ENCODE assay signal across 1 cellular context in the genomic region with DNA sequence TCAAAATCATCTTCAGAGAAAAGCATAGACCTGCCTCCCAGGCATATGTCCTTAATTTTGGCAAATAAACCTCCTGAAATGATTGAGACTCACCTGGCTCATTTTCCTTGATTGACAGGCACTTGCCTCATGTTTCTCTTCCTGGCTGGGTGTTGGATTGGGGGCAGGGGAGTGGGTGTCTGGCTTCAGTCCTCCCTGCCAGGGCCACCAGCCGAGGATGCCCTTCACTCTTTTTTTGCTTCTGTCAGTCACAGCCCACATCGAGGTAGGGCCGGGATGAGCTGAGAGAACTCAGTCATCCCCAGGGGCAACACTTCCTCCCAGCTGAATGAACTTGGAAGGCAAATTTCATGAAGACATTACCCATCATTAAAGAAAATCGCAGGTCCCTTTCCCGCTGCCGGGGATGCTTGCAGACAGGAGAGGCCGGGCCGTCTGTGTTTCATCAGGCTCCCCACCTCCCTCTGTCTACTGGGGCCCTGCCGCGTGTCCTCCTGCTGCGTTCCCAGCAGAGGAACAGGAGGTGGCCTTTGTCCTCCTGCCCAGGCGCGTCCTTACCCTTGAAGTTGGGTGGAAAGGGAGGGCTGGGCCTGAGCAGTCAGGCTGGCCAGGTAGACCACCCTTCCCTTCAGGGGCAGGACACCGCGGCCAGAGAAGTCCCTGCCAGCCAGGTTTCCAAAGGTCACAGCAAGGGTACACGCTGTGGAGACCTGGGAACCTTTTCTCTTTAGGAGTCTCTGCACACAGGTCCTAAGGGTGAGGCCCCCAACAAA.
TF ChIP-seq lines count a peak whose summit lies in the region.

No MANE protein-coding gene starts in this region.

TF ChIP-seq in HepG2, 621 proteins besides CTCF, POLR2A, EP300 and RAD21 (continued from another document and continues in another):
- TF ChIP-seq, protein P1, sequence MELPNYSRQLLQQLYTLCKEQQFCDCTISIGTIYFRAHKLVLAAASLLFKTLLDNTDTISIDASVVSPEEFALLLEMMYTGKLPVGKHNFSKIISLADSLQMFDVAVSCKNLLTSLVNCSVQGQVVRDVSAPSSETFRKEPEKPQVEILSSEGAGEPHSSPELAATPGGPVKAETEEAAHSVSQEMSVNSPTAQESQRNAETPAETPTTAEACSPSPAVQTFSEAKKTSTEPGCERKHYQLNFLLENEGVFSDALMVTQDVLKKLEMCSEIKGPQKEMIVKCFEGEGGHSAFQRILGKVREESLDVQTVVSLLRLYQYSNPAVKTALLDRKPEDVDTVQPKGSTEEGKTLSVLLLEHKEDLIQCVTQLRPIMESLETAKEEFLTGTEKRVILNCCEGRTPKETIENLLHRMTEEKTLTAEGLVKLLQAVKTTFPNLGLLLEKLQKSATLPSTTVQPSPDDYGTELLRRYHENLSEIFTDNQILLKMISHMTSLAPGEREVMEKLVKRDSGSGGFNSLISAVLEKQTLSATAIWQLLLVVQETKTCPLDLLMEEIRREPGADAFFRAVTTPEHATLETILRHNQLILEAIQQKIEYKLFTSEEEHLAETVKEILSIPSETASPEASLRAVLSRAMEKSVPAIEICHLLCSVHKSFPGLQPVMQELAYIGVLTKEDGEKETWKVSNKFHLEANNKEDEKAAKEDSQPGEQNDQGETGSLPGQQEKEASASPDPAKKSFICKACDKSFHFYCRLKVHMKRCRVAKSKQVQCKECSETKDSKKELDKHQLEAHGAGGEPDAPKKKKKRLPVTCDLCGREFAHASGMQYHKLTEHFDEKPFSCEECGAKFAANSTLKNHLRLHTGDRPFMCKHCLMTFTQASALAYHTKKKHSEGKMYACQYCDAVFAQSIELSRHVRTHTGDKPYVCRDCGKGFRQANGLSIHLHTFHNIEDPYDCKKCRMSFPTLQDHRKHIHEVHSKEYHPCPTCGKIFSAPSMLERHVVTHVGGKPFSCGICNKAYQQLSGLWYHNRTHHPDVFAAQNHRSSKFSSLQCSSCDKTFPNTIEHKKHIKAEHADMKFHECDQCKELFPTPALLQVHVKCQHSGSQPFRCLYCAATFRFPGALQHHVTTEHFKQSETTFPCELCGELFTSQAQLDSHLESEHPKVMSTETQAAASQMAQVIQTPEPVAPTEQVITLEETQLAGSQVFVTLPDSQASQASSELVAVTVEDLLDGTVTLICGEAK (IDR thresholded peaks at IDR 0.05): no peak
- TF ChIP-seq, protein P1 (CRISPR knock-in tag; IDR thresholded peaks at IDR 0.05): no peak; the same call in 1 of the 2 replicates
- no peak for TF ChIP-seq ZNF430 (CRISPR knock-in tag; IDR thresholded peaks at IDR 0.05)
- TF ChIP-seq ZFP41 (CRISPR knock-in tag; IDR thresholded peaks at IDR 0.05; ENCODE audit: borderline replicate concordance): no peak
- TF ChIP-seq, protein P2, sequence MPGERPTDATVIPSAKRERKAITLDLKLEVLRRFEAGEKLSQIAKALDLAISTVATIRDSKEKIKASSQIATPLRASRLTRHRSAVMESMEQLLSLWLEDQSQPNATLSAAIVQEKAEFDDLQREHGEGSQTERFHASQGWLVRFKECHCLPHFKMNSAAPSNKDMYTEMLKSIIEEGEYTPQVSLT (CRISPR knock-in tag; IDR thresholded peaks at IDR 0.05; ENCODE audit: borderline replicate concordance, low read depth): no peak
- TF ChIP-seq, protein P3, sequence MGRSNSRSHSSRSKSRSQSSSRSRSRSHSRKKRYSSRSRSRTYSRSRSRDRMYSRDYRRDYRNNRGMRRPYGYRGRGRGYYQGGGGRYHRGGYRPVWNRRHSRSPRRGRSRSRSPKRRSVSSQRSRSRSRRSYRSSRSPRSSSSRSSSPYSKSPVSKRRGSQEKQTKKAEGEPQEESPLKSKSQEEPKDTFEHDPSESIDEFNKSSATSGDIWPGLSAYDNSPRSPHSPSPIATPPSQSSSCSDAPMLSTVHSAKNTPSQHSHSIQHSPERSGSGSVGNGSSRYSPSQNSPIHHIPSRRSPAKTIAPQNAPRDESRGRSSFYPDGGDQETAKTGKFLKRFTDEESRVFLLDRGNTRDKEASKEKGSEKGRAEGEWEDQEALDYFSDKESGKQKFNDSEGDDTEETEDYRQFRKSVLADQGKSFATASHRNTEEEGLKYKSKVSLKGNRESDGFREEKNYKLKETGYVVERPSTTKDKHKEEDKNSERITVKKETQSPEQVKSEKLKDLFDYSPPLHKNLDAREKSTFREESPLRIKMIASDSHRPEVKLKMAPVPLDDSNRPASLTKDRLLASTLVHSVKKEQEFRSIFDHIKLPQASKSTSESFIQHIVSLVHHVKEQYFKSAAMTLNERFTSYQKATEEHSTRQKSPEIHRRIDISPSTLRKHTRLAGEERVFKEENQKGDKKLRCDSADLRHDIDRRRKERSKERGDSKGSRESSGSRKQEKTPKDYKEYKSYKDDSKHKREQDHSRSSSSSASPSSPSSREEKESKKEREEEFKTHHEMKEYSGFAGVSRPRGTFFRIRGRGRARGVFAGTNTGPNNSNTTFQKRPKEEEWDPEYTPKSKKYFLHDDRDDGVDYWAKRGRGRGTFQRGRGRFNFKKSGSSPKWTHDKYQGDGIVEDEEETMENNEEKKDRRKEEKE (IDR thresholded peaks at IDR 0.05): no peak
- TF ChIP-seq, protein P4, sequence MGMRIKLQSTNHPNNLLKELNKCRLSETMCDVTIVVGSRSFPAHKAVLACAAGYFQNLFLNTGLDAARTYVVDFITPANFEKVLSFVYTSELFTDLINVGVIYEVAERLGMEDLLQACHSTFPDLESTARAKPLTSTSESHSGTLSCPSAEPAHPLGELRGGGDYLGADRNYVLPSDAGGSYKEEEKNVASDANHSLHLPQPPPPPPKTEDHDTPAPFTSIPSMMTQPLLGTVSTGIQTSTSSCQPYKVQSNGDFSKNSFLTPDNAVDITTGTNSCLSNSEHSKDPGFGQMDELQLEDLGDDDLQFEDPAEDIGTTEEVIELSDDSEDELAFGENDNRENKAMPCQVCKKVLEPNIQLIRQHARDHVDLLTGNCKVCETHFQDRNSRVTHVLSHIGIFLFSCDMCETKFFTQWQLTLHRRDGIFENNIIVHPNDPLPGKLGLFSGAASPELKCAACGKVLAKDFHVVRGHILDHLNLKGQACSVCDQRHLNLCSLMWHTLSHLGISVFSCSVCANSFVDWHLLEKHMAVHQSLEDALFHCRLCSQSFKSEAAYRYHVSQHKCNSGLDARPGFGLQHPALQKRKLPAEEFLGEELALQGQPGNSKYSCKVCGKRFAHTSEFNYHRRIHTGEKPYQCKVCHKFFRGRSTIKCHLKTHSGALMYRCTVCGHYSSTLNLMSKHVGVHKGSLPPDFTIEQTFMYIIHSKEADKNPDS (CRISPR knock-in tag; IDR thresholded peaks at IDR 0.05): no peak
- TF ChIP-seq, protein P5, sequence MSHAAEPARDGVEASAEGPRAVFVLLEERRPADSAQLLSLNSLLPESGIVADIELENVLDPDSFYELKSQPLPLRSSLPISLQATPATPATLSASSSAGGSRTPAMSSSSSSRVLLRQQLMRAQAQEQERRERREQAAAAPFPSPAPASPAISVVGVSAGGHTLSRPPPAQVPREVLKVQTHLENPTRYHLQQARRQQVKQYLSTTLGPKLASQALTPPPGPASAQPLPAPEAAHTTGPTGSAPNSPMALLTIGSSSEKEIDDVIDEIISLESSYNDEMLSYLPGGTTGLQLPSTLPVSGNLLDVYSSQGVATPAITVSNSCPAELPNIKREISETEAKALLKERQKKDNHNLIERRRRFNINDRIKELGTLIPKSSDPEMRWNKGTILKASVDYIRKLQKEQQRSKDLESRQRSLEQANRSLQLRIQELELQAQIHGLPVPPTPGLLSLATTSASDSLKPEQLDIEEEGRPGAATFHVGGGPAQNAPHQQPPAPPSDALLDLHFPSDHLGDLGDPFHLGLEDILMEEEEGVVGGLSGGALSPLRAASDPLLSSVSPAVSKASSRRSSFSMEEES (CRISPR knock-in tag; IDR thresholded peaks at IDR 0.05): peak; percentile 73
- TF ChIP-seq TBX3 (IDR thresholded peaks at IDR 0.05; ENCODE audit: borderline replicate concordance): no peak
- no peak for TF ChIP-seq PTBP1 (IDR thresholded peaks at IDR 0.05; ENCODE audit: low read depth, low read length, poor library complexity, severe bottlenecking)
- peak; percentile 79 for TF ChIP-seq ZBTB38 (CRISPR knock-in tag; IDR thresholded peaks at IDR 0.05)
- peak; percentile 48; the same call in 1 of the 2 replicates for TF ChIP-seq TBX2 (CRISPR knock-in tag; IDR thresholded peaks at IDR 0.05; ENCODE audit: borderline replicate concordance)
- no peak; the same call in 1 of the 2 replicates for TF ChIP-seq BORCS8-MEF2B (CRISPR knock-in tag; IDR thresholded peaks at IDR 0.05)
- no peak for TF ChIP-seq JARID2 (CRISPR knock-in tag; IDR thresholded peaks at IDR 0.05; ENCODE audit: insufficient replicate concordance)
- TF ChIP-seq ZNF572 (CRISPR knock-in tag; IDR thresholded peaks at IDR 0.05): peak; percentile 80; the same call in 1 of the 2 replicates
- no peak; the same call in 1 of the 2 replicates for TF ChIP-seq ISL2 (CRISPR knock-in tag; IDR thresholded peaks at IDR 0.05)
- TF ChIP-seq, protein P6, sequence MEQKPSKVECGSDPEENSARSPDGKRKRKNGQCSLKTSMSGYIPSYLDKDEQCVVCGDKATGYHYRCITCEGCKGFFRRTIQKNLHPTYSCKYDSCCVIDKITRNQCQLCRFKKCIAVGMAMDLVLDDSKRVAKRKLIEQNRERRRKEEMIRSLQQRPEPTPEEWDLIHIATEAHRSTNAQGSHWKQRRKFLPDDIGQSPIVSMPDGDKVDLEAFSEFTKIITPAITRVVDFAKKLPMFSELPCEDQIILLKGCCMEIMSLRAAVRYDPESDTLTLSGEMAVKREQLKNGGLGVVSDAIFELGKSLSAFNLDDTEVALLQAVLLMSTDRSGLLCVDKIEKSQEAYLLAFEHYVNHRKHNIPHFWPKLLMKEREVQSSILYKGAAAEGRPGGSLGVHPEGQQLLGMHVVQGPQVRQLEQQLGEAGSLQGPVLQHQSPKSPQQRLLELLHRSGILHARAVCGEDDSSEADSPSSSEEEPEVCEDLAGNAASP (CRISPR knock-in tag; IDR thresholded peaks at IDR 0.05; ENCODE audit: borderline replicate concordance): peak; percentile 59; the same call in 1 of the 2 replicates
- TF ChIP-seq RFXAP (CRISPR knock-in tag; IDR thresholded peaks at IDR 0.05; ENCODE audit: borderline replicate concordance): no peak
- TF ChIP-seq HCFC1 (IDR thresholded peaks at IDR 0.05; ENCODE audit: low read depth, low read length): no peak
- TF ChIP-seq CHD4 (IDR thresholded peaks at IDR 0.05; ENCODE audit: borderline replicate concordance, low read length): no peak
- TF ChIP-seq, protein P7, sequence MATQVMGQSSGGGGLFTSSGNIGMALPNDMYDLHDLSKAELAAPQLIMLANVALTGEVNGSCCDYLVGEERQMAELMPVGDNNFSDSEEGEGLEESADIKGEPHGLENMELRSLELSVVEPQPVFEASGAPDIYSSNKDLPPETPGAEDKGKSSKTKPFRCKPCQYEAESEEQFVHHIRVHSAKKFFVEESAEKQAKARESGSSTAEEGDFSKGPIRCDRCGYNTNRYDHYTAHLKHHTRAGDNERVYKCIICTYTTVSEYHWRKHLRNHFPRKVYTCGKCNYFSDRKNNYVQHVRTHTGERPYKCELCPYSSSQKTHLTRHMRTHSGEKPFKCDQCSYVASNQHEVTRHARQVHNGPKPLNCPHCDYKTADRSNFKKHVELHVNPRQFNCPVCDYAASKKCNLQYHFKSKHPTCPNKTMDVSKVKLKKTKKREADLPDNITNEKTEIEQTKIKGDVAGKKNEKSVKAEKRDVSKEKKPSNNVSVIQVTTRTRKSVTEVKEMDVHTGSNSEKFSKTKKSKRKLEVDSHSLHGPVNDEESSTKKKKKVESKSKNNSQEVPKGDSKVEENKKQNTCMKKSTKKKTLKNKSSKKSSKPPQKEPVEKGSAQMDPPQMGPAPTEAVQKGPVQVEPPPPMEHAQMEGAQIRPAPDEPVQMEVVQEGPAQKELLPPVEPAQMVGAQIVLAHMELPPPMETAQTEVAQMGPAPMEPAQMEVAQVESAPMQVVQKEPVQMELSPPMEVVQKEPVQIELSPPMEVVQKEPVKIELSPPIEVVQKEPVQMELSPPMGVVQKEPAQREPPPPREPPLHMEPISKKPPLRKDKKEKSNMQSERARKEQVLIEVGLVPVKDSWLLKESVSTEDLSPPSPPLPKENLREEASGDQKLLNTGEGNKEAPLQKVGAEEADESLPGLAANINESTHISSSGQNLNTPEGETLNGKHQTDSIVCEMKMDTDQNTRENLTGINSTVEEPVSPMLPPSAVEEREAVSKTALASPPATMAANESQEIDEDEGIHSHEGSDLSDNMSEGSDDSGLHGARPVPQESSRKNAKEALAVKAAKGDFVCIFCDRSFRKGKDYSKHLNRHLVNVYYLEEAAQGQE (IDR thresholded peaks at IDR 0.05; ENCODE audit: borderline replicate concordance in 1 of 2, low read depth in 1 of 2, low read length in 2 of 2): no peak
